ENCODE assay signal across 9 cellular contexts in genomic region chr6:145749632-145750031, GRCh38. TPM values are rescaled to one million over a fixed set of nuclear protein-coding genes. Genes with fewer than 3 reads are reported as not detected.
DNase-seq lines count a peak whose midpoint lies in the region; ATAC-seq and TF ChIP-seq lines count a peak whose summit lies in the region.
"Had no signal": no experiment of that assay in that cellular context is flagged by ENCODE, and none has a peak within 500 bp of the region (broad histone marks: within the 10 kb centered on the region; RNA-seq: fewer than 3 reads in every experiment).

No MANE protein-coding gene starts in this region.

- no peak overlapping the region for H3K4me3 Mint-ChIP-seq in brain
- H3K4me3 Mint-ChIP-seq in activated CD4-positive, alpha-beta memory T cell treated with anti-CD3 and anti-CD28 coated beads, Interleukin-2, amount 10 ng/mL, durations not matched to agents 7 days and 5 days = no peak overlapping the region
- H3K4me3 Mint-ChIP-seq in WTC11 = no peak overlapping the region

- H3K36me3 Mint-ChIP-seq in brain = peaks cover 25% of the 10 kb centered on the region
- H3K36me3 Mint-ChIP-seq in activated CD4-positive, alpha-beta memory T cell treated with anti-CD3 and anti-CD28 coated beads, Interleukin-2, amount 10 ng/mL, durations not matched to agents 7 days and 5 days (ENCODE audit: low read depth) = no peaks in the 10 kb centered on the region
- H3K36me3 Mint-ChIP-seq in WTC11 = no peaks in the 10 kb centered on the region

- H3K9me3 Mint-ChIP-seq in brain = peaks cover 3 to 20% (median 13%) of the 10 kb centered on the region in 5 experiments
- H3K9me3 Mint-ChIP-seq in activated CD4-positive, alpha-beta memory T cell treated with anti-CD3 and anti-CD28 coated beads, Interleukin-2, amount 10 ng/mL, durations not matched to agents 7 days and 5 days = no peaks in the 10 kb centered on the region
- no peaks in the 10 kb centered on the region for H3K9me3 Mint-ChIP-seq in WTC11

- DNase-seq in sciatic nerve (ENCODE audit: low spot score) (no peak), MV-4-11 (lab: John Stamatoyannopoulos, UW) (no peak), WTC11 (ENCODE audit: low spot score) (no peak)
- no peak for DNase-seq in activated CD4-positive, alpha-beta memory T cell treated with anti-CD3 and anti-CD28 coated beads, Interleukin-2, amount 10 ng/mL, durations not matched to agents 7 days and 5 days
- DNase-seq: NCI-H146 had no signal

- H3K4me1 Mint-ChIP-seq in brain (peaks cover 6% of the 10 kb centered on the region), WTC11 (no peaks in the 10 kb centered on the region)
- H3K4me1 Mint-ChIP-seq in activated CD4-positive, alpha-beta memory T cell treated with anti-CD3 and anti-CD28 coated beads, Interleukin-2, amount 10 ng/mL, durations not matched to agents 7 days and 5 days = peaks cover 7% of the 10 kb centered on the region

- H3K27me3 Mint-ChIP-seq in brain (no peaks in the 10 kb centered on the region), WTC11 (ENCODE audit: low read depth) (no peaks in the 10 kb centered on the region)
- no peaks in the 10 kb centered on the region for H3K27me3 Mint-ChIP-seq in activated CD4-positive, alpha-beta memory T cell treated with anti-CD3 and anti-CD28 coated beads, Interleukin-2, amount 10 ng/mL, durations not matched to agents 7 days and 5 days

- H3K27ac Mint-ChIP-seq in brain = peak overlapping the region in 3 of 5 experiments; percentile 14 to 72 (median 18)
- H3K27ac Mint-ChIP-seq in activated CD4-positive, alpha-beta memory T cell treated with anti-CD3 and anti-CD28 coated beads, Interleukin-2, amount 10 ng/mL, durations not matched to agents 7 days and 5 days = no peak overlapping the region
- no peak overlapping the region for H3K27ac Mint-ChIP-seq in WTC11

- POLR2A ChIA-PET in activated CD4-positive, alpha-beta memory T cell treated with anti-CD3 and anti-CD28 coated beads, Interleukin-2, amount 10 ng/mL, durations not matched to agents 7 days and 5 days (lab: Charles Lee) = interaction anchor here (2.1 kb wide), 1 partner anchor 14 kb away, joined by 5 read pairs; the partner anchor contains the start of gene EPM2A
- POLR2A ChIA-PET in WTC11 (lab: Charles Lee) = no interaction called here

- ATAC-seq in GM19025 (IDR thresholded peaks at IDR 0.05; ENCODE audit: low read depth, unreplicated experiment) (peak; percentile 78), HG03432 (IDR thresholded peaks at IDR 0.05; ENCODE audit: unreplicated experiment) (peak; percentile 98), sciatic nerve (peak; percentile 74), HG03139 (IDR thresholded peaks at IDR 0.05; ENCODE audit: unreplicated experiment) (no peak), WTC11 (no peak)

- intact Hi-C loops in sciatic nerve (cut with DNase I) = no loop called here

- CTCF ChIA-PET in activated CD4-positive, alpha-beta memory T cell treated with anti-CD3 and anti-CD28 coated beads, Interleukin-2, amount 10 ng/mL, durations not matched to agents 7 days and 5 days (lab: Charles Lee) = no interaction called here
- CTCF ChIA-PET in WTC11 (lab: Charles Lee) = no interaction called here

- no peak for TF ChIP-seq CTCF in brain (conservative IDR thresholded peaks at IDR 0.05)
- TF ChIP-seq CTCF in WTC11 (IDR thresholded peaks at IDR 0.05) = no peak

TF ChIP-seq in WTC11, 78 proteins besides CTCF, POLR2A, EP300 and RAD21:
- TF ChIP-seq STAT6 (CRISPR knock-in tag; conservative IDR thresholded peaks at IDR 0.05; ENCODE audit: low read depth) (no peak), JAZF1 (CRISPR knock-in tag; IDR thresholded peaks at IDR 0.05) (no peak), NFYB (CRISPR knock-in tag; conservative IDR thresholded peaks at IDR 0.05; ENCODE audit: low read depth) (no peak), FOXP1 (CRISPR knock-in tag; IDR thresholded peaks at IDR 0.05; ENCODE audit: borderline replicate concordance) (no peak), PRRX2 (CRISPR knock-in tag; IDR thresholded peaks at IDR 0.05) (no peak)

RNA-seq across cellular contexts. Expression of gene EPM2A, which starts 14.3 kb away (rescaled TPM):
- 13.7 TPM for polyA plus RNA-seq in brain (ENCODE audit: insufficient read depth, low read depth, low replicate concordance)
- total RNA-seq in sciatic nerve = 19.5 TPM
- 1 to 10 TPM; 4.3 to 5.1 TPM for total RNA-seq in activated CD4-positive, alpha-beta memory T cell treated with anti-CD3 and anti-CD28 coated beads, Interleukin-2, amount 10 ng/mL, durations not matched to agents 7 days and 5 days
- total RNA-seq in WTC11 (2021) = 4.8 to 5.3 TPM (median 5.1 TPM) in 3 replicates

Comparison
In these comparisons a context has a peak if more than half of its experiments do, and no peak if none do; other contexts are left out.
1. ATAC-seq: peak in GM19025 (single experiment), HG03432 (single experiment) and sciatic nerve (single experiment); none in HG03139 (single experiment) and WTC11 (single experiment).
2. H3K27ac Mint-ChIP-seq: peak in brain (3 of 5); none in activated CD4-positive, alpha-beta memory T cell treated with anti-CD3 and anti-CD28 coated beads, Interleukin-2, amount 10 ng/mL, durations not matched to agents 7 days and 5 days (single experiment) and WTC11 (single experiment).